ENCODE assay signal across 8 cellular contexts in the genomic region with DNA sequence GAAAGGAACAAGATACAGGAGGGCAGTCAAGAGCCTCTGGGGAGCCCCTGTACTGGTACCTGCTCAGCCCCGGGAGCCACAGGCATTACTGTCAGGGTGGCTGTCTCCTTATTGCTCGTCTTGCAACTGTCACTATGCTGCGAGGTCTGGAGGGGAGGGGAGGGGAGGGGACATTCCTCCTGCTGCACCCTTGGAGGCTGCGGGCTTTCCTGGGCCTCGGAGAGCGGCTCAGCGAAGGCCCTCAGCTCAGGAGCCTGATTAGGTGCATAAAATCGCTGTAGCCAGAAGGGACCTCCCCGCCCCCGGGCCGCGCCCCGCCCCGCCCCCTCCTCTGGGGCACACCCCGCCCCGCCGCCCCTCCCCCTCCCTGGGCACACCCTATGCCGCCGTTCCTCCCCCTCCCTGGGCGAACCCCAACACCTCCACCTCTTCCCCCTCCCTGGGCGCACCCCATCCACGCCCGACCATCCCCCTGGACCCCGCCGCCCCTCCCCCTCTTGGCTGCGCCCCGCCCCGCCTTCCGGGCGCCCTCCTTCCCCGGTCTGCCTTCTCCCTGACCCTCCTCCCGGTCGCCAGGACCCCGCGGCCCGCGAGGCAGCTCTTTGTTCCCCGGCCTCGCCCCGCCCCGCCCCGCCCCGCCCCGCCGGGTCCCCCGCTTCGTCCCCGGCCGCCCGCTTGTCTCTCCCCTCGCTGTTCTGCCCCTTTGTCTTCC. TPM values are rescaled to one million over a fixed set of nuclear protein-coding genes. Genes with fewer than 3 reads are reported as not detected.
DNase-seq lines count a peak whose midpoint lies in the region; ATAC-seq, FAIRE-seq and TF ChIP-seq lines count a peak whose summit lies in the region.

No MANE protein-coding gene starts in this region.

- POLR2A ChIA-PET in K562 (lab: Yijun Ruan, JAX), result no interaction called here

- peaks cover 0 to 5% of the 10 kb centered on the region in 2 experiments; a peak in 1 of 5 replicates for H3K27me3 ChIP-seq in K562 (ENCODE audit: control insufficient read depth in 2 of 2, insufficient read depth in 2 of 2, low read length in 2 of 2)

- peaks cover 0 to 2% of the 10 kb centered on the region in 2 experiments; a peak in 1 of 5 replicates for H3K4me1 ChIP-seq in K562 (replicated peaks in 1 of 2; ENCODE audit: control insufficient read depth in 2 of 2, insufficient read depth in 2 of 2, low read length in 2 of 2)

- CTCF ChIA-PET in K562 (lab: Yijun Ruan, JAX; ENCODE audit: low intra/inter-chr PET ratio), result no interaction called here

- no peak overlapping the region for H3K4me3 ChIP-seq in K562

- peaks cover 4 to 13% (median 6%) of the 10 kb centered on the region in 3 donors for H3K27me3 Mint-ChIP-seq in immature natural killer cell (ENCODE audit: low read depth in 3 of 3)

- peak overlapping the region in 1 of 2 experiments; percentile 71; a peak in 2 of 4 replicates for H3K9ac ChIP-seq in K562 (ENCODE audit: insufficient read depth in 1 of 2, low read depth in 2 of 2, low read length in 2 of 2)

- no peak for TF ChIP-seq POLR2A in K562 (conservative IDR thresholded peaks at IDR 0.05)

- H3K9me3 Mint-ChIP-seq in immature natural killer cell, result peaks cover 0 to 1% (median 0%) of the 10 kb centered on the region in 6 donors

- no peaks in the 10 kb centered on the region for H3K79me2 ChIP-seq in K562 (ENCODE audit: control insufficient read depth, insufficient read depth, low read length)

- H3K36me3 Mint-ChIP-seq in immature natural killer cell, result no peaks in the 10 kb centered on the region

- H3K27ac Mint-ChIP-seq in immature natural killer cell, result no peak overlapping the region

- H3K4me2 ChIP-seq in K562 (ENCODE audit: insufficient read depth, low read length), result peak overlapping the region; percentile 49

- H3K4me1 Mint-ChIP-seq in immature natural killer cell, result peaks cover 7 to 12% of the 10 kb centered on the region in 2 donors

- no peaks in the 10 kb centered on the region for H3K36me3 ChIP-seq in K562 (ENCODE audit: control insufficient read depth, insufficient read depth, low read length)

- no peaks in the 10 kb centered on the region for H4K20me1 ChIP-seq in K562 (replicated peaks; ENCODE audit: control insufficient read depth, insufficient read depth, low read length)

- peak overlapping the region; percentile 66 to 85 (median 72) for H3K4me3 Mint-ChIP-seq in immature natural killer cell

- WGBS in K562 (ENCODE audit: insufficient coverage, low coverage, missing lambda C conversion rate), result 0% methylated on average over 9 of the region's 51 CpGs

- no peak for FAIRE-seq in K562 (lab: Jason Lieb, UNC)

- intact Hi-C loops in K562 (cut with micrococcal nuclease), result no loop called here

- H3K9me3 ChIP-seq in K562 (replicated peaks; ENCODE audit: control insufficient read depth, insufficient read depth, low read depth, low read length), result no peaks in the 10 kb centered on the region

- TF ChIP-seq EP300 in K562 (IDR thresholded peaks at IDR 0.05; ENCODE audit: low read length), result no peak

- H3K9me1 ChIP-seq in K562 (ENCODE audit: control insufficient read depth, insufficient read depth, low read length), result no peaks in the 10 kb centered on the region

- TF ChIP-seq CTCF in GM13977 (IDR thresholded peaks at IDR 0.05; ENCODE audit: extremely low read depth, insufficient read depth, missing control alignments), result no peak
- TF ChIP-seq CTCF in K562 (IDR thresholded peaks at IDR 0.05 in 2 of 3, conservative IDR thresholded peaks at IDR 0.05 in 1 of 3; ENCODE audit: insufficient read depth in 2 of 3, low read depth in 1 of 3, low read length in 3 of 3), result no peak

- H3K27ac ChIP-seq in K562 (ENCODE audit: extremely low read depth, low read depth, low read length), result no peak overlapping the region

- no TSS peak for BruUV-seq in K562 (replicated peaks; lab: Mats Ljungman, UMichigan)

- in situ Hi-C loops in GM13977 (cut with MboI; ENCODE audit: low pct_unique_long_range_greater_than_20kb, low sequenced_read_pairs, unreplicated experiment), result no loop called here
- in situ Hi-C loops in K562 (cut with MboI), result no loop called here

- peak; percentile 28 for DNase-seq in GM13977 (ENCODE audit: low spot score)
- DNase-seq in SW480 (ENCODE audit: low spot score), result peak; percentile 81
- DNase-seq in K562 (ENCODE audit: extremely low read depth in 1 of 4, low spot score in 3 of 4), result peak; percentile 35 to 87 (median 79)
- DNase-seq in immature natural killer cell, result no peak
- peak; percentile 44 to 66 for DNase-seq in stimulated activated CD4-positive, alpha-beta T cell treated with anti-CD3 and anti-CD28 coated beads, Interleukin-2, amount 100 ng/mL, for 24 hours
- no peak for DNase-seq in dedifferentiated amniotic fluid mesenchymal stem cell (ENCODE audit: extremely low spot score)
- no peak for DNase-seq in SIG-M5 (lab: John Stamatoyannopoulos, UW)

- ATAC-seq in K562 (peak; percentile 93), HG03354 (IDR thresholded peaks at IDR 0.05; ENCODE audit: poor library complexity, severe bottlenecking, unreplicated experiment) (no peak)

- no peak for TF ChIP-seq RAD21 in K562 (CRISPR knock-in tag; conservative IDR thresholded peaks at IDR 0.05 in 1 of 2, IDR thresholded peaks at IDR 0.05 in 1 of 2)

- H2AFZ ChIP-seq in K562 (ENCODE audit: low read depth, low read length), result no peak overlapping the region

TF ChIP-seq in K562, 482 proteins besides CTCF, POLR2A, EP300 and RAD21:
- no peak for TF ChIP-seq CC2D1A (IDR thresholded peaks at IDR 0.05)
- TF ChIP-seq, protein P1, sequence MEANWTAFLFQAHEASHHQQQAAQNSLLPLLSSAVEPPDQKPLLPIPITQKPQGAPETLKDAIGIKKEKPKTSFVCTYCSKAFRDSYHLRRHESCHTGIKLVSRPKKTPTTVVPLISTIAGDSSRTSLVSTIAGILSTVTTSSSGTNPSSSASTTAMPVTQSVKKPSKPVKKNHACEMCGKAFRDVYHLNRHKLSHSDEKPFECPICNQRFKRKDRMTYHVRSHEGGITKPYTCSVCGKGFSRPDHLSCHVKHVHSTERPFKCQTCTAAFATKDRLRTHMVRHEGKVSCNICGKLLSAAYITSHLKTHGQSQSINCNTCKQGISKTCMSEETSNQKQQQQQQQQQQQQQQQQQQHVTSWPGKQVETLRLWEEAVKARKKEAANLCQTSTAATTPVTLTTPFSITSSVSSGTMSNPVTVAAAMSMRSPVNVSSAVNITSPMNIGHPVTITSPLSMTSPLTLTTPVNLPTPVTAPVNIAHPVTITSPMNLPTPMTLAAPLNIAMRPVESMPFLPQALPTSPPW (CRISPR knock-in tag; IDR thresholded peaks at IDR 0.05), result peak; percentile 58; the same call in 1 of the 2 replicates

RNA-seq across cellular contexts. Expression of a gene that starts 35.5 kb away (rescaled TPM):
- not detected in 2 replicates for total RNA-seq in K562 (2011; cell fraction: chromatin; rRNA removed; ENCODE audit: low replicate concordance)
- total RNA-seq in K562 (2011; cell fraction: nucleolus; rRNA removed), result not detected in 2 replicates
- total RNA-seq in K562 (2011; cell fraction: nucleoplasm; rRNA removed), result not detected in 2 replicates
- not detected in 2 replicates for total RNA-seq in K562 (2014; rRNA removed)
- not detected in 2 replicates for total RNA-seq in K562 (2014; rRNA removed; fragmentation: Illumina TruSeq; extraction: Trizol)
- total RNA-seq in K562 (2015; rRNA removed; fragmentation: Illumina TruSeq; extraction: Trizol), result not detected in 2 replicates
- 0.04 and 0.07 TPM in 2 replicates for total RNA-seq in K562 (2021)
- polyA plus RNA-seq in K562 (2011; rRNA removed), result not detected in 2 replicates
- 0.03 TPM in 1 of 2 replicates, not detected in the other for polyA plus RNA-seq in K562 (2011; cell fraction: cytosol; rRNA removed)
- polyA plus RNA-seq in K562 (2011; cell fraction: nucleus; rRNA removed), result not detected in 2 replicates
- not detected in 2 replicates for polyA plus RNA-seq in K562 (2012)
- not detected in 2 replicates for polyA plus RNA-seq in K562 (2014; fragmentation: Illumina TruSeq; extraction: Trizol)
- not detected for polyA plus RNA-seq in K562 (2014; fragmentation: Nextera tagmentation; extraction: Ambion mirVana)
- polyA plus RNA-seq in K562 (2014; rRNA removed), result not detected in 2 replicates
- not detected in 2 replicates for polyA minus RNA-seq in K562 (2011; rRNA and poly(A)+ RNA removed)
- polyA minus RNA-seq in K562 (2011; cell fraction: cytosol; rRNA and poly(A)+ RNA removed), result not detected in 2 replicates
- not detected in 2 replicates for polyA minus RNA-seq in K562 (2011; cell fraction: nucleus; rRNA and poly(A)+ RNA removed)
- polyA plus RNA-seq in immature natural killer cell, result not detected

Comparison
In these comparisons a context has a peak if more than half of its experiments do, and no peak if none do; other contexts are left out.
1. DNase-seq: peak in GM13977 (single experiment), SW480 (single experiment), K562 (4 of 4) and stimulated activated CD4-positive, alpha-beta T cell treated with anti-CD3 and anti-CD28 coated beads, Interleukin-2, amount 100 ng/mL, for 24 hours (2 of 2); none in immature natural killer cell (0 of 3), dedifferentiated amniotic fluid mesenchymal stem cell (single experiment) and SIG-M5 (single experiment).